In the genomic region with DNA sequence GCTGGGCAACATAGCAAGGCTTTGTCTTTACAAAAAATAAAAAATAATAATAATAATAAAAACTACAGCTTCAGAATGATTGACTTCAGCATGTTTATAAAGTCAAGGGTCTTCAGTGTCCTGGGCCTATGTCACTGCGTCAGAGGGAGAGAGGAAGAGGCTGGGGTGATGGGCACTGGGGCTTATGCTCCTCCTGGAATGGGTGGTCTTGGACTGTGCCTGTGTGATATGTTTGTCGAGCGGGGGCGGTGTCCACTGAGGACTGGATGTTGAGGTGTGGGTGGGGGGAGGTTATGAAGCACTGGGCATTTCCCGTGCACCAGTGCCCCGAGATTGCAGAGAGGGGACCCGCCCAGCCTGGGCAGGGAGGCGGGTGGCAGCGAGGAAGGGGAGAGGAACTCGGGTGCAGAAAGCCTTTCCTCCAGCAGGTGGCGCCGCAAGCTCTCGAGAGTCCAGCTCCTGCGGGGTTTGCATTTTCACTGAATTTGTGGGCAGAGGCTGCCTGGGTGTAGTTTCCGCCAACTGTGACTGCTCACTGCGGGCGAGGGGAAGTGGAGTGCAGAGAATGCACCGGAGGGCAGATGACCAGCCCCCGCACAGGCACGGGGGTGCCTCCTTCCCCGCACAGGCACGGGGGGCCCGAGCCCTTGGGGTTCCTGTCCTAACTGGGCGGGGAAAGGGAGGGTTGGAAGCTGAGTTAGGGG, we compare ENCODE assay signal across 1 cellular context.
TF ChIP-seq lines count a peak whose summit lies in the region.

No MANE protein-coding gene starts in this region.

TF ChIP-seq in HepG2, 621 proteins besides CTCF, POLR2A, EP300 and RAD21 (continued from another document):
- TF ChIP-seq, protein P1, sequence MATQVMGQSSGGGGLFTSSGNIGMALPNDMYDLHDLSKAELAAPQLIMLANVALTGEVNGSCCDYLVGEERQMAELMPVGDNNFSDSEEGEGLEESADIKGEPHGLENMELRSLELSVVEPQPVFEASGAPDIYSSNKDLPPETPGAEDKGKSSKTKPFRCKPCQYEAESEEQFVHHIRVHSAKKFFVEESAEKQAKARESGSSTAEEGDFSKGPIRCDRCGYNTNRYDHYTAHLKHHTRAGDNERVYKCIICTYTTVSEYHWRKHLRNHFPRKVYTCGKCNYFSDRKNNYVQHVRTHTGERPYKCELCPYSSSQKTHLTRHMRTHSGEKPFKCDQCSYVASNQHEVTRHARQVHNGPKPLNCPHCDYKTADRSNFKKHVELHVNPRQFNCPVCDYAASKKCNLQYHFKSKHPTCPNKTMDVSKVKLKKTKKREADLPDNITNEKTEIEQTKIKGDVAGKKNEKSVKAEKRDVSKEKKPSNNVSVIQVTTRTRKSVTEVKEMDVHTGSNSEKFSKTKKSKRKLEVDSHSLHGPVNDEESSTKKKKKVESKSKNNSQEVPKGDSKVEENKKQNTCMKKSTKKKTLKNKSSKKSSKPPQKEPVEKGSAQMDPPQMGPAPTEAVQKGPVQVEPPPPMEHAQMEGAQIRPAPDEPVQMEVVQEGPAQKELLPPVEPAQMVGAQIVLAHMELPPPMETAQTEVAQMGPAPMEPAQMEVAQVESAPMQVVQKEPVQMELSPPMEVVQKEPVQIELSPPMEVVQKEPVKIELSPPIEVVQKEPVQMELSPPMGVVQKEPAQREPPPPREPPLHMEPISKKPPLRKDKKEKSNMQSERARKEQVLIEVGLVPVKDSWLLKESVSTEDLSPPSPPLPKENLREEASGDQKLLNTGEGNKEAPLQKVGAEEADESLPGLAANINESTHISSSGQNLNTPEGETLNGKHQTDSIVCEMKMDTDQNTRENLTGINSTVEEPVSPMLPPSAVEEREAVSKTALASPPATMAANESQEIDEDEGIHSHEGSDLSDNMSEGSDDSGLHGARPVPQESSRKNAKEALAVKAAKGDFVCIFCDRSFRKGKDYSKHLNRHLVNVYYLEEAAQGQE (IDR thresholded peaks at IDR 0.05; ENCODE audit: borderline replicate concordance in 1 of 2, low read depth in 1 of 2, low read length in 2 of 2): no peak
- TF ChIP-seq, protein P2, sequence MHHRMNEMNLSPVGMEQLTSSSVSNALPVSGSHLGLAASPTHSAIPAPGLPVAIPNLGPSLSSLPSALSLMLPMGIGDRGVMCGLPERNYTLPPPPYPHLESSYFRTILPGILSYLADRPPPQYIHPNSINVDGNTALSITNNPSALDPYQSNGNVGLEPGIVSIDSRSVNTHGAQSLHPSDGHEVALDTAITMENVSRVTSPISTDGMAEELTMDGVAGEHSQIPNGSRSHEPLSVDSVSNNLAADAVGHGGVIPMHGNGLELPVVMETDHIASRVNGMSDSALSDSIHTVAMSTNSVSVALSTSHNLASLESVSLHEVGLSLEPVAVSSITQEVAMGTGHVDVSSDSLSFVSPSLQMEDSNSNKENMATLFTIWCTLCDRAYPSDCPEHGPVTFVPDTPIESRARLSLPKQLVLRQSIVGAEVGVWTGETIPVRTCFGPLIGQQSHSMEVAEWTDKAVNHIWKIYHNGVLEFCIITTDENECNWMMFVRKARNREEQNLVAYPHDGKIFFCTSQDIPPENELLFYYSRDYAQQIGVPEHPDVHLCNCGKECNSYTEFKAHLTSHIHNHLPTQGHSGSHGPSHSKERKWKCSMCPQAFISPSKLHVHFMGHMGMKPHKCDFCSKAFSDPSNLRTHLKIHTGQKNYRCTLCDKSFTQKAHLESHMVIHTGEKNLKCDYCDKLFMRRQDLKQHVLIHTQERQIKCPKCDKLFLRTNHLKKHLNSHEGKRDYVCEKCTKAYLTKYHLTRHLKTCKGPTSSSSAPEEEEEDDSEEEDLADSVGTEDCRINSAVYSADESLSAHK (CRISPR knock-in tag; IDR thresholded peaks at IDR 0.05; ENCODE audit: borderline replicate concordance): no peak
- no peak for TF ChIP-seq WIZ (CRISPR knock-in tag; IDR thresholded peaks at IDR 0.05)
- TF ChIP-seq ZNF703 (CRISPR knock-in tag; IDR thresholded peaks at IDR 0.05; ENCODE audit: borderline replicate concordance): no peak
- no peak for TF ChIP-seq SATB2 (CRISPR knock-in tag; IDR thresholded peaks at IDR 0.05)
- TF ChIP-seq ZSCAN12 (CRISPR knock-in tag; IDR thresholded peaks at IDR 0.05): no peak
- peak; percentile 57; the same call in 1 of the 2 replicates for TF ChIP-seq KLF13 (CRISPR knock-in tag; IDR thresholded peaks at IDR 0.05)
- peak; percentile 77 for TF ChIP-seq AGO1 (IDR thresholded peaks at IDR 0.05; ENCODE audit: low read depth, low read length, poor library complexity, severe bottlenecking)
- TF ChIP-seq, protein P3, sequence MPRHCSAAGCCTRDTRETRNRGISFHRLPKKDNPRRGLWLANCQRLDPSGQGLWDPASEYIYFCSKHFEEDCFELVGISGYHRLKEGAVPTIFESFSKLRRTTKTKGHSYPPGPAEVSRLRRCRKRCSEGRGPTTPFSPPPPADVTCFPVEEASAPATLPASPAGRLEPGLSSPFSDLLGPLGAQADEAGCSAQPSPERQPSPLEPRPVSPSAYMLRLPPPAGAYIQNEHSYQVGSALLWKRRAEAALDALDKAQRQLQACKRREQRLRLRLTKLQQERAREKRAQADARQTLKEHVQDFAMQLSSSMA (CRISPR knock-in tag; IDR thresholded peaks at IDR 0.05): no peak
- TF ChIP-seq KAT8 (CRISPR knock-in tag; IDR thresholded peaks at IDR 0.05): 0 out of 2 replicates have a peak, but pooled peaks have one; percentile 43
- no peak for TF ChIP-seq THYN1 (CRISPR knock-in tag; IDR thresholded peaks at IDR 0.05; ENCODE audit: borderline replicate concordance, low read depth)
- peak; percentile 74 for TF ChIP-seq SALL1 (CRISPR knock-in tag; IDR thresholded peaks at IDR 0.05)
- TF ChIP-seq, protein P4, sequence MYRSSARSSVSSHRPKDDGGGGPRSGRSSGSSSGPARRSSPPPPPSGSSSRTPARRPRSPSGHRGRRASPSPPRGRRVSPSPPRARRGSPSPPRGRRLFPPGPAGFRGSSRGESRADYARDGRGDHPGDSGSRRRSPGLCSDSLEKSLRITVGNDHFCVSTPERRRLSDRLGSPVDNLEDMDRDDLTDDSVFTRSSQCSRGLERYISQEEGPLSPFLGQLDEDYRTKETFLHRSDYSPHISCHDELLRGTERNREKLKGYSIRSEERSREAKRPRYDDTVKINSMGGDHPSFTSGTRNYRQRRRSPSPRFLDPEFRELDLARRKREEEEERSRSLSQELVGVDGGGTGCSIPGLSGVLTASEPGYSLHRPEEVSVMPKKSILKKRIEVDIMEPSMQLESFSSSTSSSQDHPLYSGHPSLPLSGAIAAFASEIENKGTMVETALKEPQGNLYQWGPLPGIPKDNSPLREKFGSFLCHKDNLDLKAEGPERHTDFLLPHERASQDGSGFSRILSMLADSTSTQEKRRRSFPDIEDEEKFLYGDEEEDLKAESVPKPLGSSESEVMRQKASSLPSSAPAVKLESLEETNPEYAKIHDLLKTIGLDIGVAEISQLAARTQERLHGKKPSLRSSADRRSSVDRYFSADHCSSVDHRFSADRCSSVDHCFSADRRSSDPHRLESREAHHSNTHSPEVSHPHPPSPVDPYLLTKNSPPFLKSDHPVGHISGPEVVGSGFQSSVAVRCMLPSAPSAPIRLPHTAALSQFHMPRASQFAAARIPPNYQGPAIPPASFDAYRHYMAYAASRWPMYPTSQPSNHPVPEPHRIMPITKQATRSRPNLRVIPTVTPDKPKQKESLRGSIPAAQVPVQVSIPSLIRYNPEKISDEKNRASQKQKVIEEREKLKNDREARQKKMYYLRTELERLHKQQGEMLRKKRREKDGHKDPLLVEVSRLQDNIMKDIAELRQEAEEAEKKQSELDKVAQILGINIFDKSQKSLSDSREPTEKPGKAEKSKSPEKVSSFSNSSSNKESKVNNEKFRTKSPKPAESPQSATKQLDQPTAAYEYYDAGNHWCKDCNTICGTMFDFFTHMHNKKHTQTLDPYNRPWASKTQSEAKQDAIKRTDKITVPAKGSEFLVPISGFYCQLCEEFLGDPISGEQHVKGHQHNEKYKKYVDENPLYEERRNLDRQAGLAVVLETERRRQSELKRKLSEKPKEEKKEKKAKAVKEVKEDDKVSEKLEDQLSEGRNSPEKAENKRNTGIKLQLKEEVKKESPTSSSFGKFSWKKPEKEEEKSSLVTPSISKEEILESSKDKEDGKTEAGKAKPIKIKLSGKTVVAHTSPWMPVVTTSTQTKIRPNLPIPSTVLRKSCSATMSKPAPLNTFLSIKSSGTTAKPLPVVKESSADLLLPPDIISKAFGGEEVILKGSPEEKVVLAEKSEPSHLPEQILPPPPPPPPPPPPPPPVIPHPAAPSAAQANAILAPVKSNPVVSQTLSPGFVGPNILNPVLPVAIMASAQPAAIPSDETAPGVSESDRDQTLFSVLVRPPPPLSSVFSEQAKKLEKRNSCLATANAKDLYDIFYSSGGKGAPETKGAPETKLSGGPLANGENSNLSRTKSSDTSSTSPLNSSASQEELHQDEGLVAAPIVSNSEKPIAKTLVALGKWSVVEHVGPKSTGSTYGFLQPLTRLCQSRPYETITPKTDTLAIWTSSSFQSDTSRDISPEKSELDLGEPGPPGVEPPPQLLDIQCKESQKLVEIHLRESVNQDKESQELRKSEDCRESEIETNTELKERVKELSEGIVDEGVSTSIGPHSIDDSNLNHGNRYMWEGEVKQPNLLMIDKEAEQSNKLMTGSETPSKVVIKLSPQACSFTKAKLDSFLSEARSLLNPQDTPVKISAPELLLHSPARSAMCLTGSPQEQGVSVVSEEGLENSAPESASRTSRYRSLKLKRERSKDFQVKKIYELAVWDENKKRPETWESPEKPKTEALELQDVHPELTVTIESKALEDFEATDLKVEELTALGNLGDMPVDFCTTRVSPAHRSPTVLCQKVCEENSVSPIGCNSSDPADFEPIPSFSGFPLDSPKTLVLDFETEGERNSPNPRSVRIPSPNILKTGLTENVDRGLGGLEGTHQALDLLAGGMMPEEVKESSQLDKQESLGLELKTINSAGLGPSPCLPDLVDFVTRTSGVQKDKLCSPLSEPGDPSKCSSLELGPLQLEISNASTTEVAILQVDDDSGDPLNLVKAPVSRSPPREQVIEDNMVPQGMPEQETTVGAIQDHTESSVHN (CRISPR knock-in tag; IDR thresholded peaks at IDR 0.05): no peak
- TF ChIP-seq, protein P5, sequence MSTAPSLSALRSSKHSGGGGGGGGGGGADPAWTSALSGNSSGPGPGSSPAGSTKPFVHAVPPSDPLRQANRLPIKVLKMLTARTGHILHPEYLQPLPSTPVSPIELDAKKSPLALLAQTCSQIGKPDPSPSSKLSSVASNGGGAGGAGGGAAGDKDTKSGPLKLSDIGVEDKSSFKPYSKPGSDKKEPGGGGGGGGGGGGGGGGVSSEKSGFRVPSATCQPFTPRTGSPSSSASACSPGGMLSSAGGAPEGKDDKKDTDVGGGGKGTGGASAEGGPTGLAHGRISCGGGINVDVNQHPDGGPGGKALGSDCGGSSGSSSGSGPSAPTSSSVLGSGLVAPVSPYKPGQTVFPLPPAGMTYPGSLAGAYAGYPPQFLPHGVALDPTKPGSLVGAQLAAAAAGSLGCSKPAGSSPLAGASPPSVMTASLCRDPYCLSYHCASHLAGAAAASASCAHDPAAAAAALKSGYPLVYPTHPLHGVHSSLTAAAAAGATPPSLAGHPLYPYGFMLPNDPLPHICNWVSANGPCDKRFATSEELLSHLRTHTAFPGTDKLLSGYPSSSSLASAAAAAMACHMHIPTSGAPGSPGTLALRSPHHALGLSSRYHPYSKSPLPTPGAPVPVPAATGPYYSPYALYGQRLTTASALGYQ (CRISPR knock-in tag; IDR thresholded peaks at IDR 0.05): no peak
- TF ChIP-seq, protein P6, sequence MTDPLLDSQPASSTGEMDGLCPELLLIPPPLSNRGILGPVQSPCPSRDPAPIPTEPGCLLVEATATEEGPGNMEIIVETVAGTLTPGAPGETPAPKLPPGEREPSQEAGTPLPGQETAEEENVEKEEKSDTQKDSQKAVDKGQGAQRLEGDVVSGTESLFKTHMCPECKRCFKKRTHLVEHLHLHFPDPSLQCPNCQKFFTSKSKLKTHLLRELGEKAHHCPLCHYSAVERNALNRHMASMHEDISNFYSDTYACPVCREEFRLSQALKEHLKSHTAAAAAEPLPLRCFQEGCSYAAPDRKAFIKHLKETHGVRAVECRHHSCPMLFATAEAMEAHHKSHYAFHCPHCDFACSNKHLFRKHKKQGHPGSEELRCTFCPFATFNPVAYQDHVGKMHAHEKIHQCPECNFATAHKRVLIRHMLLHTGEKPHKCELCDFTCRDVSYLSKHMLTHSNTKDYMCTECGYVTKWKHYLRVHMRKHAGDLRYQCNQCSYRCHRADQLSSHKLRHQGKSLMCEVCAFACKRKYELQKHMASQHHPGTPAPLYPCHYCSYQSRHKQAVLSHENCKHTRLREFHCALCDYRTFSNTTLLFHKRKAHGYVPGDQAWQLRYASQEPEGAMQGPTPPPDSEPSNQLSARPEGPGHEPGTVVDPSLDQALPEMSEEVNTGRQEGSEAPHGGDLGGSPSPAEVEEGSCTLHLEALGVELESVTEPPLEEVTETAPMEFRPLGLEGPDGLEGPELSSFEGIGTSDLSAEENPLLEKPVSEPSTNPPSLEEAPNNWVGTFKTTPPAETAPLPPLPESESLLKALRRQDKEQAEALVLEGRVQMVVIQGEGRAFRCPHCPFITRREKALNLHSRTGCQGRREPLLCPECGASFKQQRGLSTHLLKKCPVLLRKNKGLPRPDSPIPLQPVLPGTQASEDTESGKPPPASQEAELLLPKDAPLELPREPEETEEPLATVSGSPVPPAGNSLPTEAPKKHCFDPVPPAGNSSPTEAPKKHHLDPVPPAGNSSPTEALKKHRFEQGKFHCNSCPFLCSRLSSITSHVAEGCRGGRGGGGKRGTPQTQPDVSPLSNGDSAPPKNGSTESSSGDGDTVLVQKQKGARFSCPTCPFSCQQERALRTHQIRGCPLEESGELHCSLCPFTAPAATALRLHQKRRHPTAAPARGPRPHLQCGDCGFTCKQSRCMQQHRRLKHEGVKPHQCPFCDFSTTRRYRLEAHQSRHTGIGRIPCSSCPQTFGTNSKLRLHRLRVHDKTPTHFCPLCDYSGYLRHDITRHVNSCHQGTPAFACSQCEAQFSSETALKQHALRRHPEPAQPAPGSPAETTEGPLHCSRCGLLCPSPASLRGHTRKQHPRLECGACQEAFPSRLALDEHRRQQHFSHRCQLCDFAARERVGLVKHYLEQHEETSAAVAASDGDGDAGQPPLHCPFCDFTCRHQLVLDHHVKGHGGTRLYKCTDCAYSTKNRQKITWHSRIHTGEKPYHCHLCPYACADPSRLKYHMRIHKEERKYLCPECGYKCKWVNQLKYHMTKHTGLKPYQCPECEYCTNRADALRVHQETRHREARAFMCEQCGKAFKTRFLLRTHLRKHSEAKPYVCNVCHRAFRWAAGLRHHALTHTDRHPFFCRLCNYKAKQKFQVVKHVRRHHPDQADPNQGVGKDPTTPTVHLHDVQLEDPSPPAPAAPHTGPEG (CRISPR knock-in tag; IDR thresholded peaks at IDR 0.05): no peak
- peak; percentile 64 for TF ChIP-seq GATAD2A (CRISPR knock-in tag; IDR thresholded peaks at IDR 0.05)
